In genomic region chr17:43655702-43656275, GRCh38 we compare ENCODE assay signal across 13 cellular contexts.
A peak's percentile ranks its signal among the peaks of the same experiment; 100 is the strongest.
DNase-seq lines count a peak whose midpoint lies in the region; ATAC-seq, FAIRE-seq and TF ChIP-seq lines count a peak whose summit lies in the region.
"Had no signal": no experiment of that assay in that cellular context is flagged by ENCODE, and none has a peak within 500 bp of the region (broad histone marks: within the 10 kb centered on the region; RNA-seq: fewer than 3 reads in every experiment).

No MANE protein-coding gene starts in this region.

- ATAC-seq in GM18520 (IDR thresholded peaks at IDR 0.05; ENCODE audit: unreplicated experiment): no peak
- no peak for ATAC-seq in stimulated activated naive CD8-positive, alpha-beta T cell treated with anti-CD3 and anti-CD28 coated beads, Interleukin-15, Interleukin-2, amounts not matched to agents 100 U/mL and 50 U/mL, for 24 hours
- ATAC-seq in GM21423 (IDR thresholded peaks at IDR 0.05; ENCODE audit: unreplicated experiment): no peak
- ATAC-seq: HCT116 had no signal

- TF ChIP-seq CTCF in epithelial cell of esophagus (IDR thresholded peaks at IDR 0.05; ENCODE audit: insufficient read depth, low read depth, low read length, missing control alignments): no peak

- H3K9ac ChIP-seq in SK-N-MC (ENCODE audit: insufficient read length): no peak overlapping the region

- H3K27ac ChIP-seq in SK-N-MC: peak overlapping the region; percentile 23; the same call in 1 of the 2 replicates

- H3K4me3 ChIP-seq in SK-N-MC: peak overlapping the region; percentile 2; the same call in 1 of the 2 replicates
- H3K4me3 ChIP-seq in epithelial cell of esophagus (ENCODE audit: low read length): no peak overlapping the region

- DNase-seq in CD1c-positive myeloid dendritic cell (ENCODE audit: extremely low spot score): peak; percentile 20
- no peak for DNase-seq in GM18507 (ENCODE audit: extremely low spot score, insufficient read length, low read depth)
- DNase-seq in SK-N-MC (ENCODE audit: low read depth, low spot score): no peak
- peak; percentile 23 for DNase-seq in epithelial cell of esophagus (ENCODE audit: low read depth)
- no peak for DNase-seq in stimulated activated naive CD8-positive, alpha-beta T cell treated with anti-CD3 and anti-CD28 coated beads, Interleukin-15, Interleukin-2, amounts not matched to agents 100 U/mL and 50 U/mL, for 24 hours
- DNase-seq in NCI-H128 (lab: John Stamatoyannopoulos, UW; ENCODE audit: unreplicated experiment): no peak
- DNase-seq: Calu3; central memory CD4-positive, alpha-beta T cell; NCI-H1930; T-helper 9 cell had no signal

- no peaks in the 10 kb centered on the region for H3K36me3 ChIP-seq in SK-N-MC (ENCODE audit: insufficient read depth, low read length)

- no peaks in the 10 kb centered on the region for H3K9me3 ChIP-seq in SK-N-MC (ENCODE audit: low read depth, low read length)

- FAIRE-seq in GM18507 (lab: Jason Lieb, UNC): peak; percentile 33

Comparison
In these comparisons a context has a peak if more than half of its experiments do, and no peak if none do; other contexts are left out.
1. DNase-seq: peak in CD1c-positive myeloid dendritic cell (single experiment) and epithelial cell of esophagus (single experiment); none in GM18507 (single experiment), SK-N-MC (single experiment), stimulated activated naive CD8-positive, alpha-beta T cell treated with anti-CD3 and anti-CD28 coated beads, Interleukin-15, Interleukin-2, amounts not matched to agents 100 U/mL and 50 U/mL, for 24 hours (single experiment) and NCI-H128 (single experiment).